In genomic region chr6:11711644-11711993, GRCh38 we compare ENCODE assay signal across 10 cellular contexts.
A peak's percentile ranks its signal among the peaks of the same experiment; 100 is the strongest.
DNase-seq lines count a peak whose midpoint lies in the region; ATAC-seq and TF ChIP-seq lines count a peak whose summit lies in the region.
"Had no signal": no experiment of that assay in that cellular context is flagged by ENCODE, and none has a peak within 500 bp of the region (broad histone marks: within the 10 kb centered on the region; RNA-seq: fewer than 3 reads in every experiment).

No MANE protein-coding gene starts in this region.

- H3K4me3 ChIP-seq in CD8-positive, alpha-beta memory T cell (ENCODE audit: low read length): no peak overlapping the region
- no peak overlapping the region for H3K4me3 ChIP-seq in Peyer's patch

- H3K36me3 ChIP-seq in CD8-positive, alpha-beta memory T cell (ENCODE audit: insufficient read depth, low read length): no peaks in the 10 kb centered on the region
- no peaks in the 10 kb centered on the region for H3K36me3 ChIP-seq in Peyer's patch

- CTCF ChIA-PET in CD8-positive, alpha-beta memory T cell (lab: Charles Lee): interaction anchor here (1.1 kb wide), 1 partner anchor 12 kb away, joined by 3 read pairs; no protein-coding TSS in a partner anchor

- H3K36me3 Mint-ChIP-seq in CD8-positive, alpha-beta memory T cell: no peaks in the 10 kb centered on the region

- no peak for TF ChIP-seq CTCF in Peyer's patch (IDR thresholded peaks at IDR 0.05)

- no peaks in the 10 kb centered on the region for H3K9me3 Mint-ChIP-seq in CD8-positive, alpha-beta memory T cell
- H3K9me3 Mint-ChIP-seq: dendritic cell treated with granulocyte-macrophage colony-stimulating factor and Interleukin-4, amounts not matched to agents 40 ng/mL and 50 ng/mL, for 4 days had no signal

- peaks cover 33 to 56% (median 54%) of the 10 kb centered on the region in 3 donors for H3K4me1 Mint-ChIP-seq in CD8-positive, alpha-beta memory T cell

- H3K27ac ChIP-seq in CD8-positive, alpha-beta memory T cell (ENCODE audit: low read depth, low read length): no peak overlapping the region
- peak overlapping the region in 1 of 4 donors; percentile 47 for H3K27ac ChIP-seq in Peyer's patch

- peaks cover 77% of the 10 kb centered on the region for H3K4me1 ChIP-seq in CD8-positive, alpha-beta memory T cell (ENCODE audit: insufficient read depth, low read length)
- H3K4me1 ChIP-seq in Peyer's patch: peaks cover 0 to 5% (median 0%) of the 10 kb centered on the region in 4 donors

- ATAC-seq in HG02852 (IDR thresholded peaks at IDR 0.05; ENCODE audit: unreplicated experiment): peak; percentile 55
- peak; percentile 35 for ATAC-seq in sciatic nerve
- ATAC-seq in HG02970 (IDR thresholded peaks at IDR 0.05; ENCODE audit: low FRiP score, unreplicated experiment): no peak
- no peak for ATAC-seq in GM21737 (IDR thresholded peaks at IDR 0.05; ENCODE audit: unreplicated experiment)

- no peaks in the 10 kb centered on the region for H3K27me3 ChIP-seq in CD8-positive, alpha-beta memory T cell (ENCODE audit: insufficient read depth, low read length, poor library complexity, severe bottlenecking)
- no peaks in the 10 kb centered on the region for H3K27me3 ChIP-seq in Peyer's patch

- H3K27ac Mint-ChIP-seq in CD8-positive, alpha-beta memory T cell: peak overlapping the region in 7 of 8 donors; percentile 6 to 77 (median 49)
- H3K27ac Mint-ChIP-seq: dendritic cell treated with granulocyte-macrophage colony-stimulating factor and Interleukin-4, amounts not matched to agents 40 ng/mL and 50 ng/mL, for 4 days had no signal

- POLR2A ChIA-PET in CD8-positive, alpha-beta memory T cell (lab: Charles Lee): interaction anchor here (0.6 kb wide), 1 partner anchor 1017 kb away, joined by 6 read pairs; the partner anchor contains the start of gene PAK1IP1

- peak overlapping the region in 5 of 7 donors; percentile 22 to 65 (median 55) for H3K4me3 Mint-ChIP-seq in CD8-positive, alpha-beta memory T cell
- H3K4me3 Mint-ChIP-seq: dendritic cell treated with granulocyte-macrophage colony-stimulating factor and Interleukin-4, amounts not matched to agents 40 ng/mL and 50 ng/mL, for 4 days had no signal

- H3K9me3 ChIP-seq in CD8-positive, alpha-beta memory T cell (ENCODE audit: low read length): no peaks in the 10 kb centered on the region
- H3K9me3 ChIP-seq in Peyer's patch: no peaks in the 10 kb centered on the region

- DNase-seq in CD8-positive, alpha-beta memory T cell: peak in 1 of 5 donors; percentile 37
- DNase-seq in activated T-cell treated with anti-CD3 and anti-CD28 coated beads, Interleukin-2, amount 50 U/mL, for 48 hours: peak; percentile 84 to 85
- no peak for DNase-seq in sciatic nerve (ENCODE audit: low spot score)
- no peak for DNase-seq in Peyer's patch
- DNase-seq in NCI-H446 (lab: John Stamatoyannopoulos, UW): no peak
- DNase-seq: RPMI8226 had no signal

- intact Hi-C loops in sciatic nerve (cut with DNase I): no loop called here

- H3K27me3 Mint-ChIP-seq in CD8-positive, alpha-beta memory T cell: peaks cover 0 to 9% of the 10 kb centered on the region in 2 donors

- no peak for TF ChIP-seq POLR2A in Peyer's patch (IDR thresholded peaks at IDR 0.05)

Comparison
In these comparisons a context has a peak if more than half of its experiments do, and no peak if none do; other contexts are left out.
1. DNase-seq: peak in activated T-cell treated with anti-CD3 and anti-CD28 coated beads, Interleukin-2, amount 50 U/mL, for 48 hours (2 of 2); none in sciatic nerve (single experiment), Peyer's patch (0 of 3) and NCI-H446 (0 of 2).
2. ATAC-seq: peak in HG02852 (single experiment) and sciatic nerve (single experiment); none in HG02970 (single experiment) and GM21737 (single experiment).